In genomic region chr2:86882865-86883264, GRCh38 we compare ENCODE assay signal across 2 cellular contexts. TPM values are rescaled to one million over a fixed set of nuclear protein-coding genes. Genes with fewer than 3 reads are reported as not detected.
"Had no signal": no experiment of that assay in that cellular context is flagged by ENCODE, and none has a peak within 500 bp of the region (broad histone marks: within the 10 kb centered on the region; RNA-seq: fewer than 3 reads in every experiment).

No MANE protein-coding gene starts in this region.

RNA-seq across cellular contexts. Expression of gene CD8B, which starts 21.2 kb away (rescaled TPM):
- total RNA-seq: urinary bladder had no signal

RNA-seq across cellular contexts. Expression of gene RGPD1, which starts 59.1 kb away (rescaled TPM):
- total RNA-seq: upper lobe of right lung had no signal
